ENCODE assay signal across 21 cellular contexts in genomic region chr11:45267660-45268340, GRCh38. TPM values are rescaled to one million over a fixed set of nuclear protein-coding genes. Genes with fewer than 3 reads are reported as not detected.
DNase-seq lines count a peak whose midpoint lies in the region; TF ChIP-seq lines count a peak whose summit lies in the region.
"Had no signal": no experiment of that assay in that cellular context is flagged by ENCODE, and none has a peak within 500 bp of the region (broad histone marks: within the 10 kb centered on the region; RNA-seq: fewer than 3 reads in every experiment).

No MANE protein-coding gene starts in this region.

- H2BK15ac ChIP-seq in mesenchymal stem cell (ENCODE audit: low read depth, poor library complexity, severe bottlenecking): no peak overlapping the region

- no peak overlapping the region for H3K9ac ChIP-seq in mesenchymal stem cell (ENCODE audit: low read length)
- H3K9ac ChIP-seq: parathyroid adenoma had no signal

- H4K8ac ChIP-seq in mesenchymal stem cell (ENCODE audit: low read length): no peak overlapping the region

- WGBS in mesenchymal stem cell: 87% methylated on average over 13 of the region's 13 CpGs

- H3K4ac ChIP-seq in mesenchymal stem cell (ENCODE audit: low read depth in 1 of 2, low read length in 2 of 2): no peak overlapping the region

- H2BK120ac ChIP-seq in mesenchymal stem cell (ENCODE audit: low read depth, low read length): no peak overlapping the region

- H3K4me3 ChIP-seq in Peyer's patch (no peak overlapping the region), mesenchymal stem cell (ENCODE audit: insufficient read depth in 1 of 2, low read depth in 1 of 2, low read length in 2 of 2) (no peak overlapping the region)
- H3K4me3 ChIP-seq: SJCRH30, skin epidermis, vagina had no signal

- peak overlapping the region in 3 of 4 donors; percentile 42 to 87 (median 79) for H3K27ac ChIP-seq in Peyer's patch
- no peak overlapping the region for H3K27ac ChIP-seq in mesenchymal stem cell (ENCODE audit: low read length, poor library complexity, severe bottlenecking)
- H3K27ac ChIP-seq: parathyroid adenoma, SJCRH30, skin epidermis, testis, vagina had no signal

- no peaks in the 10 kb centered on the region for H3K79me1 ChIP-seq in mesenchymal stem cell (replicated peaks; ENCODE audit: low read length, poor library complexity, severe bottlenecking)

- intact Hi-C loops in posterior vena cava (cut with DNase I): no loop called here

- no peak overlapping the region for H2BK12ac ChIP-seq in mesenchymal stem cell (ENCODE audit: low read length in 2 of 2)

- no peak overlapping the region for H2BK5ac ChIP-seq in mesenchymal stem cell (ENCODE audit: low read depth, low read length, poor library complexity, severe bottlenecking)

- H2AK5ac ChIP-seq in mesenchymal stem cell (ENCODE audit: low read length, severe bottlenecking): peak overlapping the region; percentile 11

- H3K4me1 ChIP-seq in Peyer's patch: peaks cover 0 to 23% (median 6%) of the 10 kb centered on the region in 4 donors
- peaks cover 22% of the 10 kb centered on the region for H3K4me1 ChIP-seq in mesenchymal stem cell (ENCODE audit: control insufficient read depth, insufficient read depth, low read depth, low read length)
- H3K4me1 ChIP-seq: parathyroid adenoma, SJCRH30, testis had no signal

- no peak overlapping the region for H3K14ac ChIP-seq in mesenchymal stem cell (ENCODE audit: low read length in 2 of 2)

- DNase-seq in ACHN (peak; percentile 51), DMS53 (lab: John Stamatoyannopoulos, UW) (peak; percentile 92), Peyer's patch (no peak), mesenchymal stem cell (no peak), posterior vena cava (ENCODE audit: low spot score) (no peak), DMS114 treated with DMSO at 0.1 percent for 48 hours (lab: John Stamatoyannopoulos, UW; ENCODE audit: unreplicated experiment) (no peak)
- DNase-seq in activated CD4-positive, alpha-beta T cell treated with anti-CD3 and anti-CD28 coated beads for 48 hours: no peak
- DNase-seq: DMS79 treated with DMSO at 0.1 percent for 48 hours; HFFc6; NCI-H1105; NCI-H526 treated with DMSO at 0.1 percent for 48 hours; stimulated activated naive B cell treated with anti-CD40 and anti-IgM and Interleukin-4, amounts not matched to agents 10 μg/mL and 1 μg/mL and 100 μg/mL, for 72 hours had no signal

- no peak overlapping the region for H3K23ac ChIP-seq in mesenchymal stem cell (ENCODE audit: low read length in 2 of 2)

- no peak overlapping the region for H4K91ac ChIP-seq in mesenchymal stem cell (ENCODE audit: low read length)

- no peak overlapping the region for H2AFZ ChIP-seq in mesenchymal stem cell (ENCODE audit: low read depth, low read length)
- H2AFZ ChIP-seq: parathyroid adenoma had no signal

- H3K27me3 ChIP-seq in Peyer's patch: no peaks in the 10 kb centered on the region
- peaks cover 0 to 61% of the 10 kb centered on the region in 2 experiments for H3K27me3 ChIP-seq in mesenchymal stem cell (ENCODE audit: control insufficient read depth in 1 of 2, insufficient read depth in 1 of 2, low read length in 2 of 2)
- H3K27me3 ChIP-seq: testis, vagina had no signal

- H3K4me2 ChIP-seq in mesenchymal stem cell (ENCODE audit: low read length, poor library complexity, severe bottlenecking): no peak overlapping the region

- H3K18ac ChIP-seq in mesenchymal stem cell (ENCODE audit: low read depth in 1 of 2, low read length in 2 of 2): no peak overlapping the region

- TF ChIP-seq CTCF in Peyer's patch (IDR thresholded peaks at IDR 0.05): no peak

- H3K9me3 ChIP-seq in Peyer's patch (no peaks in the 10 kb centered on the region), mesenchymal stem cell (ENCODE audit: control insufficient read depth, low read length) (no peaks in the 10 kb centered on the region)
- H3K9me3 ChIP-seq: testis, vagina had no signal

- in situ Hi-C loops in ACHN (cut with HindIII; ENCODE audit: low pct_ligation_motif_present, low pct_unique_long_range_greater_than_20kb, low sequenced_read_pairs): no loop called here

- no peak for TF ChIP-seq POLR2A in Peyer's patch (IDR thresholded peaks at IDR 0.05)

- H3K36me3 ChIP-seq in Peyer's patch (no peaks in the 10 kb centered on the region), mesenchymal stem cell (ENCODE audit: control insufficient read depth in 1 of 2, insufficient read depth in 2 of 2, low read depth in 1 of 2, low read length in 2 of 2) (no peaks in the 10 kb centered on the region)
- H3K36me3 ChIP-seq: SJCRH30, vagina had no signal

RNA-seq across cellular contexts. Expression of gene SYT13, which starts 18.3 kb away (rescaled TPM):
- 10 to 100 TPM; 15.4 to 41.3 (median 25.2) TPM for total RNA-seq in Peyer's patch
- polyA plus RNA-seq in mesenchymal stem cell (2013, experiment 1 of 2): 0.06 TPM
- polyA plus RNA-seq in mesenchymal stem cell (2013, experiment 2 of 2): 0.01 TPM
- total RNA-seq in posterior vena cava: under 1 TPM in 1 of 2 donors, not detected in 1; 0.09 TPM
- total RNA-seq: activated CD4-positive, alpha-beta T cell treated with anti-CD3 and anti-CD28 coated beads for 36 hours; activated CD8-positive, alpha-beta memory T cell treated with anti-CD3 and anti-CD28 coated beads for 36 hours; HFFc6; LHCN-M2; SJCRH30; T-helper 1 cell treated with Interleukin-12 subunit alpha and Interleukin-12 subunit beta and Interleukin-4 antibody, amounts not matched to agents 30 ng/mL and 1 ng/mL, for 36 hours had no signal

Comparison
In these comparisons a context has a peak if more than half of its experiments do, and no peak if none do; other contexts are left out.
1. DNase-seq: peak in ACHN (single experiment) and DMS53 (single experiment); none in Peyer's patch (0 of 3), mesenchymal stem cell (single experiment), posterior vena cava (single experiment), DMS114 treated with DMSO at 0.1 percent for 48 hours (single experiment) and activated CD4-positive, alpha-beta T cell treated with anti-CD3 and anti-CD28 coated beads for 48 hours (single experiment).
2. RNA of gene SYT13, which starts 18.3 kb away (total RNA-seq): 15.4 to 41.3 TPM in Peyer's patch; 0.09 TPM in posterior vena cava; every median in the first group is over 10 times any median in the second.